Comparison of ENCODE assay signal across 8 cellular contexts in the genomic region with DNA sequence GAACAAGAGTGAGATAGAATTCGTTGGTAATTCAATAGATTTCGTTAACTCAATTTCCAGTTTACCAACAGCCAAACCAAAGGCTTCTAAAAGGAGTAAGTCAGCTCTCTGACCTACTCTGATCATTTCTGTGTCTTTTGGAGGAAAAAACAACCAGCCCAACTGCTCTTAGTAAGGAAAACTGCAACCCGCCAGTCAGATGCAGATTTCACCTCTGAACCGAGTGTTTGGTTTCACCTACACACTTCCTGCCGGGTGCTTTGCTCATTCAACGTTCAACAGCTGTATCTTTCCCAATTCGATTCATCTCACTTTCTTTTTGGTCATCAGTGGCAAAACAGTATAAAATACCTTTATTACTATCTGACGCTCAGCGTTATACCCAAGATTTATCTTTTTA. TPM values are rescaled to one million over a fixed set of nuclear protein-coding genes. Genes with fewer than 3 reads are reported as not detected.
DNase-seq lines count a peak whose midpoint lies in the region; ATAC-seq and TF ChIP-seq lines count a peak whose summit lies in the region.

No MANE protein-coding gene starts in this region.

- H4K20me1 ChIP-seq in Karpas-422 (ENCODE audit: insufficient read depth, low read depth, low read length): no peaks in the 10 kb centered on the region

- TF ChIP-seq CTCF in left ventricle myocardium inferior (IDR thresholded peaks at IDR 0.05; ENCODE audit: borderline replicate concordance) (no peak), right atrium auricular region (IDR thresholded peaks at IDR 0.05) (no peak), upper lobe of right lung (IDR thresholded peaks at IDR 0.05) (no peak), progenitor cell of endocrine pancreas (IDR thresholded peaks at IDR 0.05; ENCODE audit: unreplicated experiment) (no peak)

- no peaks in the 10 kb centered on the region for H3K27me3 Mint-ChIP-seq in central memory CD8-positive, alpha-beta T cell
- no peaks in the 10 kb centered on the region for H3K27me3 Mint-ChIP-seq in progenitor cell of endocrine pancreas

- H3K27ac ChIP-seq in left ventricle myocardium inferior (replicated peaks): peak overlapping the region; percentile 70
- H3K27ac ChIP-seq in right atrium auricular region: no peak overlapping the region
- H3K27ac ChIP-seq in Karpas-422 (ENCODE audit: low read length): peak overlapping the region; percentile 96
- peak overlapping the region; percentile 77 for H3K27ac ChIP-seq in upper lobe of right lung

- peaks cover 35% of the 10 kb centered on the region for H3K4me1 Mint-ChIP-seq in central memory CD8-positive, alpha-beta T cell
- H3K4me1 Mint-ChIP-seq in progenitor cell of endocrine pancreas (ENCODE audit: low read depth): peaks cover 23% of the 10 kb centered on the region

- H3K27me3 ChIP-seq in left ventricle myocardium inferior (ENCODE audit: low read depth) (no peaks in the 10 kb centered on the region), right atrium auricular region (no peaks in the 10 kb centered on the region), Karpas-422 (ENCODE audit: low read length) (no peaks in the 10 kb centered on the region), upper lobe of right lung (no peaks in the 10 kb centered on the region)

- peak overlapping the region; percentile 77 for H3K4me2 ChIP-seq in Karpas-422 (ENCODE audit: low read depth, low read length, poor library complexity, severe bottlenecking)

- H3K36me3 ChIP-seq in left ventricle myocardium inferior (no peaks in the 10 kb centered on the region), right atrium auricular region (no peaks in the 10 kb centered on the region), Karpas-422 (ENCODE audit: insufficient read depth, low read length) (no peaks in the 10 kb centered on the region), upper lobe of right lung (no peaks in the 10 kb centered on the region)

- H2AFZ ChIP-seq in Karpas-422 (ENCODE audit: low read length): peak overlapping the region; percentile 46

- intact Hi-C loops in left ventricle myocardium inferior (cut with micrococcal nuclease): no loop called here
- intact Hi-C loops in upper lobe of right lung (cut with DNase I): no loop called here

- peak overlapping the region; percentile 97 for H3K27ac Mint-ChIP-seq in central memory CD8-positive, alpha-beta T cell (ENCODE audit: low read depth)
- no peak overlapping the region for H3K27ac Mint-ChIP-seq in progenitor cell of endocrine pancreas

- no peaks in the 10 kb centered on the region for H3K9me3 Mint-ChIP-seq in central memory CD8-positive, alpha-beta T cell
- peaks cover 10% of the 10 kb centered on the region for H3K9me3 Mint-ChIP-seq in progenitor cell of endocrine pancreas (ENCODE audit: low read depth)

- H3K4me3 Mint-ChIP-seq in central memory CD8-positive, alpha-beta T cell: peak overlapping the region; percentile 57
- no peak overlapping the region for H3K4me3 Mint-ChIP-seq in progenitor cell of endocrine pancreas (ENCODE audit: low read depth)

- no peaks in the 10 kb centered on the region for H3K79me2 ChIP-seq in Karpas-422 (ENCODE audit: low read length)

- H3K4me1 ChIP-seq in left ventricle myocardium inferior (peaks cover 14% of the 10 kb centered on the region), right atrium auricular region (peaks cover 0 to 12% of the 10 kb centered on the region in 2 donors), Karpas-422 (ENCODE audit: low read length) (peaks cover 59% of the 10 kb centered on the region), upper lobe of right lung (peaks cover 15% of the 10 kb centered on the region)

- H3K9ac ChIP-seq in Karpas-422 (ENCODE audit: low read length): peak overlapping the region; percentile 51

- peaks cover 10% of the 10 kb centered on the region for H3K36me3 Mint-ChIP-seq in central memory CD8-positive, alpha-beta T cell (ENCODE audit: insufficient read depth)
- no peaks in the 10 kb centered on the region for H3K36me3 Mint-ChIP-seq in progenitor cell of endocrine pancreas (ENCODE audit: insufficient read depth)

- ATAC-seq in central memory CD8-positive, alpha-beta T cell (replicated peaks; ENCODE audit: extremely low read depth, poor library complexity, severe bottlenecking): peak; percentile 75
- ATAC-seq in upper lobe of right lung: peak; percentile 43
- no peak for ATAC-seq in GM19452 (IDR thresholded peaks at IDR 0.05; ENCODE audit: unreplicated experiment)

- no peak for DNase-seq in left ventricle myocardium inferior
- no peak for DNase-seq in right atrium auricular region (ENCODE audit: low spot score)
- peak; percentile 68 for DNase-seq in Karpas-422
- DNase-seq in central memory CD8-positive, alpha-beta T cell (ENCODE audit: low spot score in 2 of 2): no peak
- no peak for DNase-seq in upper lobe of right lung
- DNase-seq in DMS53 treated with DMSO at 0.1 percent for 48 hours (lab: John Stamatoyannopoulos, UW; ENCODE audit: unreplicated experiment): no peak
- no peak for DNase-seq in progenitor cell of endocrine pancreas (ENCODE audit: low spot score, unreplicated experiment)

- H3K4me3 ChIP-seq in left ventricle myocardium inferior (no peak overlapping the region), right atrium auricular region (no peak overlapping the region), Karpas-422 (ENCODE audit: low read length) (peak overlapping the region; percentile 48), upper lobe of right lung (no peak overlapping the region)

- H3K9me3 ChIP-seq in left ventricle myocardium inferior (replicated peaks): no peaks in the 10 kb centered on the region
- H3K9me3 ChIP-seq in right atrium auricular region: no peaks in the 10 kb centered on the region
- H3K9me3 ChIP-seq in Karpas-422 (ENCODE audit: low read length): no peaks in the 10 kb centered on the region
- no peaks in the 10 kb centered on the region for H3K9me3 ChIP-seq in upper lobe of right lung

- H3K9me2 ChIP-seq in Karpas-422 (replicated peaks; ENCODE audit: insufficient read depth, low read length): no peaks in the 10 kb centered on the region

RNA-seq across cellular contexts. Expression of a gene that starts 24.5 kb away (rescaled TPM):
- total RNA-seq in left ventricle myocardium inferior (955 TPM), right atrium auricular region (1,000 to 10,000 TPM; 1,780 to 2,397 TPM), upper lobe of right lung (4,663 TPM), progenitor cell of endocrine pancreas (1,699 and 1,780 TPM in 2 replicates)
- total RNA-seq in Karpas-422 (2014; rRNA removed; shearing (Covaris generic); ENCODE audit: low replicate concordance): 2,363 and 3,856 TPM in 2 replicates

RNA-seq across cellular contexts. Expression of a gene that starts 45.0 kb away (rescaled TPM):
- not detected for total RNA-seq in left ventricle myocardium inferior
- total RNA-seq in right atrium auricular region: not detected
- total RNA-seq in Karpas-422 (2014; rRNA removed; shearing (Covaris generic); ENCODE audit: low replicate concordance): not detected in 2 replicates
- total RNA-seq in upper lobe of right lung: not detected
- not detected in 2 replicates for total RNA-seq in progenitor cell of endocrine pancreas

Comparison
In these comparisons a context has a peak if more than half of its experiments do, and no peak if none do; other contexts are left out.
1. H3K27ac ChIP-seq: peak in left ventricle myocardium inferior (single experiment), Karpas-422 (single experiment) and upper lobe of right lung (single experiment); none in right atrium auricular region (0 of 2).